In genomic region chr5:141547488-141547887, GRCh38 we compare ENCODE assay signal across 1 cellular context.
TF ChIP-seq lines count a peak whose summit lies in the region.

No MANE protein-coding gene starts in this region.

TF ChIP-seq in IMR-90, 13 proteins besides CTCF, POLR2A, EP300 and RAD21 (continued from another document):
- no peak for TF ChIP-seq MAZ (IDR thresholded peaks at IDR 0.05; ENCODE audit: borderline replicate concordance, low read depth, low read length)
- no peak for TF ChIP-seq CHD1 (IDR thresholded peaks at IDR 0.05; ENCODE audit: low read depth, low read length)
TF ChIP-seq in IMR-90: peak in this region for 0.
